ENCODE assay signal across 8 cellular contexts in genomic region chr3:15065550-15066007, GRCh38. TPM values are rescaled to one million over a fixed set of nuclear protein-coding genes. Genes with fewer than 3 reads are reported as not detected.
A peak's percentile ranks its signal among the peaks of the same experiment; 100 is the strongest.
DNase-seq lines count a peak whose midpoint lies in the region; ATAC-seq and TF ChIP-seq lines count a peak whose summit lies in the region.

No MANE protein-coding gene starts in this region.

- H3K9me3 ChIP-seq in ES-I3 (ENCODE audit: control insufficient read depth, insufficient read depth, low read length) (no peaks in the 10 kb centered on the region), PC-9 (ENCODE audit: insufficient read depth, low read depth) (no peaks in the 10 kb centered on the region)

- peak overlapping the region; percentile 95 for H3K4me2 ChIP-seq in PC-9

- H3F3A ChIP-seq in PC-9 (ENCODE audit: insufficient read depth, low read depth), result peaks cover 6% of the 10 kb centered on the region; the same call in 1 of the 2 replicates

- H3K36me3 ChIP-seq in ES-I3 (ENCODE audit: insufficient read depth, low read length) (no peaks in the 10 kb centered on the region), PC-9 (ENCODE audit: low read depth) (no peaks in the 10 kb centered on the region; the same call in 1 of the 2 replicates)

- peaks cover 6% of the 10 kb centered on the region; the same call in 1 of the 2 replicates for H4K20me1 ChIP-seq in PC-9 (ENCODE audit: insufficient read depth)

- peak overlapping the region; percentile 97 for H3K4me3 ChIP-seq in PC-9

- H3K9me3 Mint-ChIP-seq in progenitor cell of endocrine pancreas (ENCODE audit: low read depth), result no peaks in the 10 kb centered on the region

- ATAC-seq in HG03521 (IDR thresholded peaks at IDR 0.05; ENCODE audit: unreplicated experiment), result no peak

- no TSS peak for BruUV-seq in PC-9 (replicated peaks; lab: Mats Ljungman, UMichigan)

- H3K27ac ChIP-seq in PC-9 (no peak overlapping the region), epithelial cell of prostate (peak overlapping the region; percentile 59)

- H3K9ac ChIP-seq in ES-I3 (ENCODE audit: low read depth, low read length), result peak overlapping the region; percentile 88; the same call in 1 of the 2 replicates

- POLR2A ChIA-PET in PC-9 (lab: Charles Lee; ENCODE audit: unreplicated experiment), result interaction anchor here (0.7 kb wide), 2 partner anchors 93 to 1330 kb away, joined by 3 to 5 read pairs; no protein-coding TSS in a partner anchor

- H3K9me2 ChIP-seq in PC-9 (ENCODE audit: insufficient read depth), result no peaks in the 10 kb centered on the region; the same call in 1 of the 2 replicates

- TF ChIP-seq CTCF in PC-9 (conservative IDR thresholded peaks at IDR 0.05) (no peak), progenitor cell of endocrine pancreas (IDR thresholded peaks at IDR 0.05; ENCODE audit: unreplicated experiment) (no peak)

- H3K27ac Mint-ChIP-seq in progenitor cell of endocrine pancreas, result peak overlapping the region; percentile 98

- intact Hi-C loops in PC-9 (cut with micrococcal nuclease; ENCODE audit: unreplicated experiment), result loop anchor here (5.0 kb wide), 1 partner anchor 118 kb away; the partner anchor contains the start of gene NR2C2

- H3K4me1 ChIP-seq in ES-I3 (ENCODE audit: insufficient read depth, low read length), result no peaks in the 10 kb centered on the region
- H3K4me1 ChIP-seq in PC-9 (replicated peaks; ENCODE audit: insufficient read depth), result peaks cover 18% of the 10 kb centered on the region

- no peaks in the 10 kb centered on the region for H3K27me3 Mint-ChIP-seq in progenitor cell of endocrine pancreas

- peaks cover 16% of the 10 kb centered on the region for H3K4me1 Mint-ChIP-seq in progenitor cell of endocrine pancreas (ENCODE audit: low read depth)

- peak overlapping the region; percentile 97 for H2AFZ ChIP-seq in PC-9

- peaks cover 6% of the 10 kb centered on the region for H3K36me3 Mint-ChIP-seq in progenitor cell of endocrine pancreas (ENCODE audit: insufficient read depth)

- H3K27me3 ChIP-seq in PC-9 (ENCODE audit: insufficient read depth, low read depth), result no peaks in the 10 kb centered on the region

- CTCF ChIA-PET in PC-9 (lab: Charles Lee), result interaction anchor here (1.3 kb wide), 1 partner anchor 15 kb away, joined by 4 read pairs; no protein-coding TSS in a partner anchor

- peaks cover 24% of the 10 kb centered on the region for H3K79me2 ChIP-seq in PC-9 (ENCODE audit: low read depth)

- no peak for DNase-seq in PC-9
- no peak for DNase-seq in epithelial cell of prostate (ENCODE audit: low read depth, low spot score)
- DNase-seq in progenitor cell of endocrine pancreas (ENCODE audit: low spot score, unreplicated experiment), result no peak
- no peak for DNase-seq in nucleus accumbens (lab: John Stamatoyannopoulos, UW)
- DNase-seq in NOMO-1 (lab: John Stamatoyannopoulos, UW; ENCODE audit: unreplicated experiment in 2 of 2), result no peak
- no peak for DNase-seq in NCI-H1694 (lab: John Stamatoyannopoulos, UW)

- H3K4me3 Mint-ChIP-seq in progenitor cell of endocrine pancreas (ENCODE audit: low read depth), result peak overlapping the region; percentile 96

RNA-seq across cellular contexts. Expression of gene MRPS25, which starts 0.5 kb away (rescaled TPM):
- total RNA-seq in PC-9 (2021) (47.8 and 53.3 TPM in 2 replicates), progenitor cell of endocrine pancreas (49.0 and 59.3 TPM in 2 replicates)

RNA-seq across cellular contexts. Expression of gene RBSN, which starts 33.4 kb away (rescaled TPM):
- total RNA-seq in PC-9 (2021), result 20.6 and 20.7 TPM in 2 replicates
- total RNA-seq in progenitor cell of endocrine pancreas, result 25.7 and 26.2 TPM in 2 replicates
